Comparison of ENCODE assay signal across 1 cellular context in the genomic region with DNA sequence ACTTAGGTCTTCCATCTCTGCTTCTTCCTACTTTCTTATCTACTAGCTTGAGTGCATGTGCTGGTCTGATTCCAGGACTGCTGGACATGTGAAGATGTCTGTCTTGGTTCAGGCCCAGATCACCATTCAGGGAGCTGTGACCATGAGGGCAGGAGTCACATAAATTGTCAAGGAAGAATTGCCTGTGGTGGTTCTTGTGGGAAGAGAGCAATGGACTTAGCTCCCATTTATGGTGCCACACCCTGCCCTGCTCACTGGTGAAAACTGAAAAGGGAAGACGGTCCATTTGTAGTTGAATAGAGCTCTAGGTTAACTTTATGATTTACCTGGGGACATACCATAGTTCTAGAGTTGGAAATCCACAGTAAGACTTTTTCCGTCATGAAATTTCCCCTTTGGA.
TF ChIP-seq lines count a peak whose summit lies in the region.

No MANE protein-coding gene starts in this region.

TF ChIP-seq in H1, 55 proteins besides CTCF, POLR2A, EP300 and RAD21 (continued from another document):
- TF ChIP-seq CHD7 (IDR thresholded peaks at IDR 0.05; ENCODE audit: insufficient replicate concordance, low read length) (no peak), MAX (IDR thresholded peaks at IDR 0.05) (no peak), RBBP5 (IDR thresholded peaks at IDR 0.05; ENCODE audit: borderline replicate concordance, low read depth, low read length) (no peak)
TF ChIP-seq in H1: peak in this region for 0.
